In the genomic region with DNA sequence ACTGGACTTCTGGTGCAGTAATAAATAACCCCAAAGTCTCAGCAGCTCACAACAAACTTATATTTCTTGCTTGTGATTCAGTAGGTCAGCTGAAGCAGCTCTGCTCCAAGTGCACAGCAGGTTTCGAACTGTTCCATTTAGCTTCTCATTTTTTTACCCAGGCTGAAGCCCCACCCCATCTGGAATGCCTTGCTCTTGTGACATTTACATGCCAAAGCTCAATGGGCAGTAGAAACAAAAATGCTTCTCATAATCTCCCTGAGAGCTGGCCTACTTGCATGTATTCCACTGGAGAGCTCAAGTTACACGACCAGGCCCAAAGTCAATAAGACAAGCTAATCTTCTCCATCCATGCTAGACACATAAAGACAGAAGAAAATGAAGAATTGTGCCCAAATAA, we compare ENCODE assay signal across 1 cellular context.
TF ChIP-seq lines count a peak whose summit lies in the region.

No MANE protein-coding gene starts in this region.

TF ChIP-seq in IMR-90, 13 proteins besides CTCF, POLR2A, EP300 and RAD21:
- TF ChIP-seq CEBPB (IDR thresholded peaks at IDR 0.05; ENCODE audit: low read depth, low read length) (no peak), NFE2L2 (IDR thresholded peaks at IDR 0.05; ENCODE audit: low read depth, low read length) (no peak), RCOR1 (IDR thresholded peaks at IDR 0.05; ENCODE audit: insufficient replicate concordance, low read length) (no peak), MAFK (IDR thresholded peaks at IDR 0.05; ENCODE audit: low read depth, low read length) (no peak), FOS (IDR thresholded peaks at IDR 0.05; ENCODE audit: low read depth, low read length) (no peak), BHLHE40 (IDR thresholded peaks at IDR 0.05; ENCODE audit: low read depth, low read length) (no peak), MXI1 (IDR thresholded peaks at IDR 0.05; ENCODE audit: borderline replicate concordance, low read depth, low read length) (no peak)
